In genomic region chr3:194093822-194094221, GRCh38 we compare ENCODE assay signal across 29 cellular contexts.
"Had no signal": no experiment of that assay in that cellular context is flagged by ENCODE, and none has a peak within 500 bp of the region (broad histone marks: within the 10 kb centered on the region; RNA-seq: fewer than 3 reads in every experiment).

No MANE protein-coding gene starts in this region.

- H3K36me3 ChIP-seq: gastrocnemius medialis, heart left ventricle, neural progenitor cell, prostate gland, right atrium auricular region, sigmoid colon, tibial artery had no signal

- H3K27ac ChIP-seq: gastrocnemius medialis, heart left ventricle, hepatocyte, neural progenitor cell, prostate gland, right atrium auricular region, sigmoid colon, testis, tibial artery had no signal

- DNase-seq: cortex of kidney; effector memory CD8-positive, alpha-beta T cell; foreskin fibroblast; gastrocnemius medialis; heart left ventricle; kidney; naive B cell; nucleus accumbens; sigmoid colon; stimulated activated CD4-positive, alpha-beta T cell treated with anti-CD3 and anti-CD28 coated beads, Interleukin-2, amount 100 ng/mL, for 24 hours; stimulated activated CD4-positive, alpha-beta T cell treated with anti-CD3 and anti-CD28 coated beads, Interleukin-4, amount 100 ng/mL, for 24 hours; stimulated activated naive CD8-positive, alpha-beta T cell treated with anti-CD3 and anti-CD28 coated beads, Interleukin-15, Interleukin-2, amounts not matched to agents 100 U/mL and 50 U/mL, for 24 hours; substantia nigra; testis; tibial artery had no signal

- H2AFZ ChIP-seq: hepatocyte, neural progenitor cell had no signal

- H3K27ac Mint-ChIP-seq: effector memory CD8-positive, alpha-beta T cell; memory B cell; mesothelial cell of epicardium; natural killer cell treated with Interleukin-12 subunit alpha and Interleukin-12 subunit beta and Interleukin-15 and Interleukin-18, amount 100 ng/mL, for 72 hours; neural progenitor cell; stimulated activated effector memory CD8-positive, alpha-beta T cell treated with anti-CD3 and anti-CD28 coated beads, Interleukin-12 subunit alpha, Interleukin-12 subunit beta, amount 100 ng/mL, for 72 hours; type B pancreatic cell had no signal

- H3K9me3 Mint-ChIP-seq: effector memory CD8-positive, alpha-beta T cell; memory B cell; mesothelial cell of epicardium; naive B cell; natural killer cell treated with Interleukin-12 subunit alpha and Interleukin-12 subunit beta and Interleukin-15 and Interleukin-18, amount 100 ng/mL, for 72 hours; neural progenitor cell; stimulated activated effector memory CD8-positive, alpha-beta T cell treated with anti-CD3 and anti-CD28 coated beads, Interleukin-12 subunit alpha, Interleukin-12 subunit beta, amount 100 ng/mL, for 72 hours; type B pancreatic cell had no signal

- H3K4me3 ChIP-seq: gastrocnemius medialis, heart left ventricle, hepatocyte, lung, mucosa of descending colon, neural progenitor cell, prostate gland, right atrium auricular region, sigmoid colon, testis, tibial artery had no signal

- H3K27me3 Mint-ChIP-seq: memory B cell, type B pancreatic cell had no signal

- H3K4me2 ChIP-seq: hepatocyte, neural progenitor cell had no signal

- H3K4me3 Mint-ChIP-seq: effector memory CD8-positive, alpha-beta T cell; memory B cell; mesothelial cell of epicardium; naive B cell; natural killer cell treated with Interleukin-12 subunit alpha and Interleukin-12 subunit beta and Interleukin-15 and Interleukin-18, amount 100 ng/mL, for 72 hours; neural progenitor cell; stimulated activated effector memory CD8-positive, alpha-beta T cell treated with anti-CD3 and anti-CD28 coated beads, Interleukin-12 subunit alpha, Interleukin-12 subunit beta, amount 100 ng/mL, for 72 hours; type B pancreatic cell had no signal

- H3K9ac ChIP-seq: neural progenitor cell had no signal

- H3K9me3 ChIP-seq: gastrocnemius medialis, heart left ventricle, mucosa of descending colon, prostate gland, right atrium auricular region, sigmoid colon, testis, tibial artery had no signal

- H3K27me3 ChIP-seq: gastrocnemius medialis, heart left ventricle, hepatocyte, neural progenitor cell, right atrium auricular region, sigmoid colon, testis, tibial artery had no signal

- H3K79me2 ChIP-seq: hepatocyte had no signal

- ATAC-seq: effector memory CD8-positive, alpha-beta T cell; esophagus mucosa; gastrocnemius medialis; heart left ventricle; left lobe of liver; mucosa of descending colon; natural killer cell treated with Interleukin-12 subunit alpha and Interleukin-12 subunit beta and Interleukin-15 and Interleukin-18, amount 100 ng/mL, for 72 hours; stimulated activated effector memory CD8-positive, alpha-beta T cell treated with anti-CD3 and anti-CD28 coated beads, Interleukin-12 subunit alpha, Interleukin-12 subunit beta, amount 100 ng/mL, for 72 hours; stimulated activated naive CD8-positive, alpha-beta T cell treated with anti-CD3 and anti-CD28 coated beads, Interleukin-15, Interleukin-2, amounts not matched to agents 100 U/mL and 50 U/mL, for 24 hours had no signal

- FAIRE-seq: endometrium, kidney had no signal

- H3K36me3 Mint-ChIP-seq: mesothelial cell of epicardium; naive B cell; natural killer cell treated with Interleukin-12 subunit alpha and Interleukin-12 subunit beta and Interleukin-15 and Interleukin-18, amount 100 ng/mL, for 72 hours; neural progenitor cell; stimulated activated effector memory CD8-positive, alpha-beta T cell treated with anti-CD3 and anti-CD28 coated beads, Interleukin-12 subunit alpha, Interleukin-12 subunit beta, amount 100 ng/mL, for 72 hours; type B pancreatic cell had no signal
